In genomic region chr10:61958311-61958710, GRCh38 we compare ENCODE assay signal across 15 cellular contexts.
"Had no signal": no experiment of that assay in that cellular context is flagged by ENCODE, and none has a peak within 500 bp of the region (broad histone marks: within the 10 kb centered on the region; RNA-seq: fewer than 3 reads in every experiment).

No MANE protein-coding gene starts in this region.

- DNase-seq: activated CD4-positive, CD25-positive, alpha-beta regulatory T cell treated with anti-CD3 and anti-CD28 coated beads, Interleukin-2, amount 50 U/mL, for 72 hours; activated gamma-delta T cell; adrenal gland; colonic mucosa; foreskin keratinocyte; heart left ventricle; left colon; naive thymus-derived CD8-positive, alpha-beta T cell; occipital lobe; psoas muscle; right lobe of liver; stimulated activated naive CD4-positive, alpha-beta T cell had no signal

- H3K36me3 ChIP-seq: adrenal gland, colonic mucosa, right lobe of liver, upper lobe of left lung had no signal

- H3K4me3 Mint-ChIP-seq: naive thymus-derived CD8-positive, alpha-beta T cell had no signal

- H3K27me3 ChIP-seq: adrenal gland, colonic mucosa, foreskin keratinocyte, heart left ventricle, right lobe of liver, upper lobe of left lung had no signal

- H3K9me3 ChIP-seq: adrenal gland, colonic mucosa, heart left ventricle, psoas muscle, right lobe of liver, upper lobe of left lung had no signal

- FAIRE-seq: endothelial cell of umbilical vein had no signal

- ATAC-seq: foreskin keratinocyte; heart left ventricle; left colon; naive thymus-derived CD8-positive, alpha-beta T cell; psoas muscle; right lobe of liver had no signal

- H3K9me3 Mint-ChIP-seq: naive thymus-derived CD8-positive, alpha-beta T cell had no signal

- H3K27me3 Mint-ChIP-seq: naive thymus-derived CD8-positive, alpha-beta T cell had no signal

- H3K27ac ChIP-seq: adrenal gland, colonic mucosa, foreskin keratinocyte, heart left ventricle, psoas muscle, right lobe of liver, upper lobe of left lung had no signal

- H3K4me3 ChIP-seq: adrenal gland, colonic mucosa, heart left ventricle, lung, psoas muscle, right lobe of liver, upper lobe of left lung had no signal

- H3K4me1 ChIP-seq: adrenal gland, colonic mucosa, foreskin keratinocyte, upper lobe of left lung had no signal
